Comparison of ENCODE assay signal across 12 cellular contexts in genomic region chr9:123318192-123318591, GRCh38. TPM values are rescaled to one million over a fixed set of nuclear protein-coding genes. Genes with fewer than 3 reads are reported as not detected.
DNase-seq lines count a peak whose midpoint lies in the region; ATAC-seq and TF ChIP-seq lines count a peak whose summit lies in the region.
"Had no signal": no experiment of that assay in that cellular context is flagged by ENCODE, and none has a peak within 500 bp of the region (broad histone marks: within the 10 kb centered on the region; RNA-seq: fewer than 3 reads in every experiment).

No MANE protein-coding gene starts in this region.

- no peaks in the 10 kb centered on the region; the same call in 1 of the 3 replicates for H3K36me3 Mint-ChIP-seq in GM23338 (ENCODE audit: low read depth)
- H3K36me3 Mint-ChIP-seq in activated naive CD4-positive, alpha-beta T cell treated with anti-CD3 and anti-CD28 coated beads for 36 hours (ENCODE audit: low read depth): no peaks in the 10 kb centered on the region

- H3K4me3 Mint-ChIP-seq in GM23338: no peak overlapping the region
- H3K4me3 Mint-ChIP-seq in activated naive CD4-positive, alpha-beta T cell treated with anti-CD3 and anti-CD28 coated beads for 36 hours: no peak overlapping the region

- H3K27ac ChIP-seq in osteoblast (ENCODE audit: low read depth, low read length) (no peak overlapping the region), GM23338 (ENCODE audit: low read depth) (no peak overlapping the region)
- H3K27ac ChIP-seq: lower lobe of right lung, tibial nerve had no signal

- no peaks in the 10 kb centered on the region for H3K9me3 ChIP-seq in osteoblast (ENCODE audit: low read depth, low read length)
- H3K9me3 ChIP-seq: lower lobe of right lung, tibial nerve had no signal

- no peak for TF ChIP-seq CTCF in osteoblast (IDR thresholded peaks at IDR 0.05; ENCODE audit: extremely low read depth, low read depth, low read length)
- TF ChIP-seq CTCF in GM23338 (conservative IDR thresholded peaks at IDR 0.05; ENCODE audit: low read depth in 2 of 2): no peak

- intact Hi-C loops in activated naive CD4-positive, alpha-beta T cell treated with anti-CD3 and anti-CD28 coated beads for 36 hours (cut with micrococcal nuclease): no loop called here

- H3K4me2 ChIP-seq in osteoblast (ENCODE audit: insufficient read depth, low read length) (no peak overlapping the region), GM23338 (no peak overlapping the region)

- H3K36me3 ChIP-seq in osteoblast (ENCODE audit: insufficient read depth, low read length): no peaks in the 10 kb centered on the region
- H3K36me3 ChIP-seq in GM23338 (ENCODE audit: insufficient read depth): no peaks in the 10 kb centered on the region
- H3K36me3 ChIP-seq: lower lobe of right lung, tibial nerve had no signal

- H3K27ac Mint-ChIP-seq in GM23338: no peak overlapping the region
- H3K27ac Mint-ChIP-seq in activated naive CD4-positive, alpha-beta T cell treated with anti-CD3 and anti-CD28 coated beads for 36 hours: no peak overlapping the region

- no peaks in the 10 kb centered on the region for H3K79me2 ChIP-seq in osteoblast (ENCODE audit: insufficient read depth, low read length)
- H3K79me2 ChIP-seq in GM23338 (replicated peaks; ENCODE audit: insufficient read depth): no peaks in the 10 kb centered on the region

- H3K27me3 ChIP-seq in osteoblast (ENCODE audit: insufficient read depth, low read length) (no peaks in the 10 kb centered on the region), GM23338 (ENCODE audit: insufficient read depth) (no peaks in the 10 kb centered on the region)
- H3K27me3 ChIP-seq: tibial nerve had no signal

- H3K9me2 ChIP-seq in GM23338 (ENCODE audit: insufficient read depth): no peaks in the 10 kb centered on the region

- no peaks in the 10 kb centered on the region for H3K4me1 ChIP-seq in osteoblast (ENCODE audit: insufficient read depth, low read length)
- H3K4me1 ChIP-seq in GM23338 (ENCODE audit: insufficient read depth): no peaks in the 10 kb centered on the region; the same call in 1 of the 2 replicates

- peaks cover 15% of the 10 kb centered on the region for H3K4me1 Mint-ChIP-seq in GM23338
- H3K4me1 Mint-ChIP-seq in activated naive CD4-positive, alpha-beta T cell treated with anti-CD3 and anti-CD28 coated beads for 36 hours (ENCODE audit: low read depth): peaks cover 27% of the 10 kb centered on the region

- H3K9me3 Mint-ChIP-seq in GM23338: no peaks in the 10 kb centered on the region; the same call in 2 of the 3 replicates
- H3K9me3 Mint-ChIP-seq in activated naive CD4-positive, alpha-beta T cell treated with anti-CD3 and anti-CD28 coated beads for 36 hours: no peaks in the 10 kb centered on the region

- no peaks in the 10 kb centered on the region for H4K20me1 ChIP-seq in osteoblast (ENCODE audit: insufficient read depth, low read length)
- no peaks in the 10 kb centered on the region for H4K20me1 ChIP-seq in GM23338 (replicated peaks; ENCODE audit: insufficient read depth)

- no peak overlapping the region for H3K4me3 ChIP-seq in osteoblast (ENCODE audit: insufficient read depth, low read length)
- no peak overlapping the region for H3K4me3 ChIP-seq in GM23338
- H3K4me3 ChIP-seq: lower lobe of right lung, tibial nerve had no signal

- CTCF ChIA-PET in activated naive CD4-positive, alpha-beta T cell treated with anti-CD3 and anti-CD28 coated beads for 36 hours (lab: Charles Lee): interaction anchor here (1.0 kb wide), 1 partner anchor 10 kb away, joined by 3 read pairs; no protein-coding TSS in a partner anchor

- peaks cover 7% of the 10 kb centered on the region for H3K27me3 Mint-ChIP-seq in GM23338 (ENCODE audit: insufficient read depth, low read depth, poor library complexity)
- no peaks in the 10 kb centered on the region for H3K27me3 Mint-ChIP-seq in activated naive CD4-positive, alpha-beta T cell treated with anti-CD3 and anti-CD28 coated beads for 36 hours (ENCODE audit: low read depth)

- H2AFZ ChIP-seq in osteoblast (ENCODE audit: low read length) (no peak overlapping the region), GM23338 (no peak overlapping the region)

- no peaks in the 10 kb centered on the region for H3F3A ChIP-seq in GM23338 (replicated peaks; ENCODE audit: low read depth)

- peak; percentile 65 for DNase-seq in osteoblast (ENCODE audit: insufficient read length, low spot score, missing footprints)
- DNase-seq in NCI-H2227 treated with DMSO at 0.1 percent for 48 hours (lab: John Stamatoyannopoulos, UW): no peak
- no peak for DNase-seq in GM23338 (ENCODE audit: low spot score)
- DNase-seq in activated naive CD4-positive, alpha-beta T cell treated with anti-CD3 and anti-CD28 coated beads for 36 hours: no peak
- DNase-seq: stimulated activated CD4-positive, alpha-beta T cell treated with anti-CD3 and anti-CD28 coated beads, Interleukin-15, amount 100 ng/mL, for 24 hours had no signal

- ATAC-seq in GM18519 (IDR thresholded peaks at IDR 0.05; ENCODE audit: low FRiP score, unreplicated experiment) (peak; percentile 53), GM21576 (IDR thresholded peaks at IDR 0.05; ENCODE audit: unreplicated experiment) (peak; percentile 47), HG03565 (IDR thresholded peaks at IDR 0.05; ENCODE audit: unreplicated experiment) (peak; percentile 64), GM23338 (no peak)
- no peak for ATAC-seq in activated CD4-positive, CD25-positive, alpha-beta regulatory T cell treated with anti-CD3 and anti-CD28 coated beads, Interleukin-2, amount 50 U/mL, for 24 hours

TF ChIP-seq in GM23338, 12 proteins besides CTCF, POLR2A, EP300 and RAD21 (continues in another document):
- no peak for TF ChIP-seq STAT1 (IDR thresholded peaks at IDR 0.05; ENCODE audit: unreplicated experiment)
- no peak for TF ChIP-seq ZNF331 (CRISPR knock-in tag; IDR thresholded peaks at IDR 0.05; ENCODE audit: low read depth)
- TF ChIP-seq ETS1 (IDR thresholded peaks at IDR 0.05): no peak
- TF ChIP-seq EZH2phosphoT487 (IDR thresholded peaks at IDR 0.05; ENCODE audit: unreplicated experiment): no peak
- TF ChIP-seq ZNF114 (CRISPR knock-in tag; IDR thresholded peaks at IDR 0.05): no peak
- TF ChIP-seq, protein P1, sequence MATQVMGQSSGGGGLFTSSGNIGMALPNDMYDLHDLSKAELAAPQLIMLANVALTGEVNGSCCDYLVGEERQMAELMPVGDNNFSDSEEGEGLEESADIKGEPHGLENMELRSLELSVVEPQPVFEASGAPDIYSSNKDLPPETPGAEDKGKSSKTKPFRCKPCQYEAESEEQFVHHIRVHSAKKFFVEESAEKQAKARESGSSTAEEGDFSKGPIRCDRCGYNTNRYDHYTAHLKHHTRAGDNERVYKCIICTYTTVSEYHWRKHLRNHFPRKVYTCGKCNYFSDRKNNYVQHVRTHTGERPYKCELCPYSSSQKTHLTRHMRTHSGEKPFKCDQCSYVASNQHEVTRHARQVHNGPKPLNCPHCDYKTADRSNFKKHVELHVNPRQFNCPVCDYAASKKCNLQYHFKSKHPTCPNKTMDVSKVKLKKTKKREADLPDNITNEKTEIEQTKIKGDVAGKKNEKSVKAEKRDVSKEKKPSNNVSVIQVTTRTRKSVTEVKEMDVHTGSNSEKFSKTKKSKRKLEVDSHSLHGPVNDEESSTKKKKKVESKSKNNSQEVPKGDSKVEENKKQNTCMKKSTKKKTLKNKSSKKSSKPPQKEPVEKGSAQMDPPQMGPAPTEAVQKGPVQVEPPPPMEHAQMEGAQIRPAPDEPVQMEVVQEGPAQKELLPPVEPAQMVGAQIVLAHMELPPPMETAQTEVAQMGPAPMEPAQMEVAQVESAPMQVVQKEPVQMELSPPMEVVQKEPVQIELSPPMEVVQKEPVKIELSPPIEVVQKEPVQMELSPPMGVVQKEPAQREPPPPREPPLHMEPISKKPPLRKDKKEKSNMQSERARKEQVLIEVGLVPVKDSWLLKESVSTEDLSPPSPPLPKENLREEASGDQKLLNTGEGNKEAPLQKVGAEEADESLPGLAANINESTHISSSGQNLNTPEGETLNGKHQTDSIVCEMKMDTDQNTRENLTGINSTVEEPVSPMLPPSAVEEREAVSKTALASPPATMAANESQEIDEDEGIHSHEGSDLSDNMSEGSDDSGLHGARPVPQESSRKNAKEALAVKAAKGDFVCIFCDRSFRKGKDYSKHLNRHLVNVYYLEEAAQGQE (IDR thresholded peaks at IDR 0.05; ENCODE audit: unreplicated experiment): no peak
- no peak for TF ChIP-seq JUNB (IDR thresholded peaks at IDR 0.05; ENCODE audit: unreplicated experiment)
- TF ChIP-seq CREB1 (CRISPR knock-in tag; IDR thresholded peaks at IDR 0.05; ENCODE audit: low read depth): no peak
- no peak for TF ChIP-seq EZH2 (IDR thresholded peaks at IDR 0.05; ENCODE audit: low read depth, unreplicated experiment)

RNA-seq across cellular contexts. Expression of gene CRB2, which starts 37.8 kb away (rescaled TPM):
- not detected in 2 replicates for total RNA-seq in osteoblast
- total RNA-seq in GM23338 (2014; rRNA removed; shearing (Covaris generic)): 9.8 and 10.2 TPM in 2 replicates
- polyA plus RNA-seq in GM23338 (2016; fragmentation: Nextera tagmentation; extraction: Ambion mirVana): 0.34 and 0.50 TPM in 2 replicates
- not detected for total RNA-seq in activated naive CD4-positive, alpha-beta T cell treated with anti-CD3 and anti-CD28 coated beads for 36 hours
- total RNA-seq: lower lobe of right lung, NCI-H460 had no signal

RNA-seq across cellular contexts. Expression of gene STRBP, which starts 49.8 kb away (rescaled TPM):
- total RNA-seq in osteoblast: 2.9 TPM in 2 replicates
- total RNA-seq in GM23338 (2014; rRNA removed; shearing (Covaris generic)): 113 and 116 TPM in 2 replicates
- 80.5 and 89.0 TPM in 2 replicates for polyA plus RNA-seq in GM23338 (2016; fragmentation: Nextera tagmentation; extraction: Ambion mirVana)
- total RNA-seq in activated naive CD4-positive, alpha-beta T cell treated with anti-CD3 and anti-CD28 coated beads for 36 hours: 10 to 100 TPM; 27.6 to 27.8 TPM

Comparison
In these comparisons a context has a peak if more than half of its experiments do, and no peak if none do; other contexts are left out.
1. ATAC-seq: peak in GM18519 (single experiment), GM21576 (single experiment) and HG03565 (single experiment); none in GM23338 (single experiment) and activated CD4-positive, CD25-positive, alpha-beta regulatory T cell treated with anti-CD3 and anti-CD28 coated beads, Interleukin-2, amount 50 U/mL, for 24 hours (0 of 2).
2. RNA of gene CRB2, which starts 37.8 kb away (total RNA-seq): 9.8 to 10.2 TPM in GM23338; not detected in osteoblast and not detected in activated naive CD4-positive, alpha-beta T cell treated with anti-CD3 and anti-CD28 coated beads for 36 hours; every median in the first group is over 10 times any median in the second.